ENCODE assay signal across 15 cellular contexts in genomic region chr12:132772551-132772950, GRCh38. TPM values are rescaled to one million over a fixed set of nuclear protein-coding genes. Genes with fewer than 3 reads are reported as not detected.
A peak's percentile ranks its signal among the peaks of the same experiment; 100 is the strongest.
DNase-seq lines count a peak whose midpoint lies in the region; ATAC-seq, FAIRE-seq and TF ChIP-seq lines count a peak whose summit lies in the region.
"Had no signal": no experiment of that assay in that cellular context is flagged by ENCODE, and none has a peak within 500 bp of the region (broad histone marks: within the 10 kb centered on the region; RNA-seq: fewer than 3 reads in every experiment).

No MANE protein-coding gene starts in this region.

- FAIRE-seq in GM19239 (lab: Jason Lieb, UNC) = no peak

- peaks cover 31 to 56% of the 10 kb centered on the region in 2 donors for H3K36me3 Mint-ChIP-seq in CD14-positive monocyte
- H3K36me3 Mint-ChIP-seq in dendritic cell treated with granulocyte-macrophage colony-stimulating factor and Interleukin-4, amounts not matched to agents 40 ng/mL and 50 ng/mL, for 4 days (ENCODE audit: low read depth) = peaks cover 76% of the 10 kb centered on the region
- H3K36me3 Mint-ChIP-seq in glutamatergic neuron (ENCODE audit: unreplicated experiment) = no peaks in the 10 kb centered on the region

- DNase-seq in CD14-positive monocyte (ENCODE audit: low spot score) = no peak
- DNase-seq in GM19239 (ENCODE audit: insufficient read length, low spot score) = peak; percentile 68
- DNase-seq in NK-92 (lab: John Stamatoyannopoulos, UW; ENCODE audit: unreplicated experiment) = no peak
- DNase-seq in glutamatergic neuron = no peak
- DNase-seq in activated CD4-positive, alpha-beta T cell treated with anti-CD3 and anti-CD28 coated beads, Interleukin-2, amount 50 U/mL, for 1 hour = no peak
- DNase-seq in HuH-7.5 (ENCODE audit: low spot score) = no peak
- DNase-seq: activated CD4-positive, CD25-positive, alpha-beta regulatory T cell treated with anti-CD3 and anti-CD28 coated beads, Interleukin-2, amount 50 U/mL, for 72 hours; brain microvascular endothelial cell; GF-D8; NCI-H446; retina had no signal

- TF ChIP-seq CTCF in CD14-positive monocyte (IDR thresholded peaks at IDR 0.05) = no peak
- TF ChIP-seq CTCF in glutamatergic neuron (IDR thresholded peaks at IDR 0.05; ENCODE audit: partially characterized antibody, unreplicated experiment) = no peak

- no peak overlapping the region for H3K4me3 Mint-ChIP-seq in CD14-positive monocyte
- no peak overlapping the region for H3K4me3 Mint-ChIP-seq in dendritic cell treated with granulocyte-macrophage colony-stimulating factor and Interleukin-4, amounts not matched to agents 40 ng/mL and 50 ng/mL, for 4 days
- no peak overlapping the region for H3K4me3 Mint-ChIP-seq in glutamatergic neuron (ENCODE audit: unreplicated experiment)
- H3K4me3 Mint-ChIP-seq: mesothelial cell of epicardium had no signal

- ATAC-seq in HG03095 (IDR thresholded peaks at IDR 0.05; ENCODE audit: unreplicated experiment) = peak; percentile 38
- ATAC-seq: activated T-helper 17 cell treated with anti-CD3 and anti-CD28 coated beads, Interleukin-2, amount 50 U/mL, for 72 hours had no signal

- intact Hi-C loops in CD14-positive monocyte (cut with micrococcal nuclease) = no loop called here
- intact Hi-C loops in dendritic cell treated with granulocyte-macrophage colony-stimulating factor and Interleukin-4, amounts not matched to agents 40 ng/mL and 50 ng/mL, for 4 days (cut with micrococcal nuclease) = loop anchor here (1.0 to 5.0 kb wide), 2 partner anchors 10 to 115 kb away; partner anchors contain the start of gene CHFR

- H3K27ac Mint-ChIP-seq in CD14-positive monocyte = peak overlapping the region in 6 of 7 donors; percentile 18 to 91 (median 81)
- H3K27ac Mint-ChIP-seq in dendritic cell treated with granulocyte-macrophage colony-stimulating factor and Interleukin-4, amounts not matched to agents 40 ng/mL and 50 ng/mL, for 4 days = peak overlapping the region; percentile 99
- H3K27ac Mint-ChIP-seq in glutamatergic neuron (ENCODE audit: unreplicated experiment) = no peak overlapping the region
- H3K27ac Mint-ChIP-seq: mesothelial cell of epicardium had no signal

- H3K27me3 Mint-ChIP-seq in CD14-positive monocyte (ENCODE audit: low read depth in 3 of 3) (peaks cover 0 to 3% (median 2%) of the 10 kb centered on the region in 3 donors), glutamatergic neuron (ENCODE audit: unreplicated experiment) (no peaks in the 10 kb centered on the region)
- no peaks in the 10 kb centered on the region for H3K27me3 Mint-ChIP-seq in dendritic cell treated with granulocyte-macrophage colony-stimulating factor and Interleukin-4, amounts not matched to agents 40 ng/mL and 50 ng/mL, for 4 days
- H3K27me3 Mint-ChIP-seq: activated T-helper 17 cell treated with anti-CD3 and anti-CD28 coated beads, Interleukin-2, amount 50 U/mL, for 72 hours had no signal

- H3K9me3 Mint-ChIP-seq in CD14-positive monocyte (no peaks in the 10 kb centered on the region), glutamatergic neuron (ENCODE audit: unreplicated experiment) (peaks cover 6% of the 10 kb centered on the region)
- no peaks in the 10 kb centered on the region for H3K9me3 Mint-ChIP-seq in dendritic cell treated with granulocyte-macrophage colony-stimulating factor and Interleukin-4, amounts not matched to agents 40 ng/mL and 50 ng/mL, for 4 days
- H3K9me3 Mint-ChIP-seq: activated T-helper 17 cell treated with anti-CD3 and anti-CD28 coated beads, Interleukin-2, amount 50 U/mL, for 72 hours; mesothelial cell of epicardium had no signal

- peaks cover 50% of the 10 kb centered on the region for H3K4me1 Mint-ChIP-seq in CD14-positive monocyte
- H3K4me1 Mint-ChIP-seq in dendritic cell treated with granulocyte-macrophage colony-stimulating factor and Interleukin-4, amounts not matched to agents 40 ng/mL and 50 ng/mL, for 4 days (ENCODE audit: low read depth) = peaks cover 57% of the 10 kb centered on the region
- H3K4me1 Mint-ChIP-seq in glutamatergic neuron (ENCODE audit: low read depth, unreplicated experiment) = peaks cover 2% of the 10 kb centered on the region

RNA-seq across cellular contexts. Expression of gene ANKLE2, which starts 10.9 kb away (rescaled TPM):
- 10 to 100 TPM; 10.1 to 15.0 TPM for polyA plus RNA-seq in CD14-positive monocyte
- total RNA-seq in glutamatergic neuron (ENCODE audit: unreplicated experiment) = 105 TPM

RNA-seq across cellular contexts. Expression of gene GOLGA3, which starts 56.1 kb away (rescaled TPM):
- polyA plus RNA-seq in CD14-positive monocyte = 1 to 10 TPM; 1.2 to 2.4 TPM
- total RNA-seq in glutamatergic neuron (ENCODE audit: unreplicated experiment) = 50.6 TPM
